In the genomic region with DNA sequence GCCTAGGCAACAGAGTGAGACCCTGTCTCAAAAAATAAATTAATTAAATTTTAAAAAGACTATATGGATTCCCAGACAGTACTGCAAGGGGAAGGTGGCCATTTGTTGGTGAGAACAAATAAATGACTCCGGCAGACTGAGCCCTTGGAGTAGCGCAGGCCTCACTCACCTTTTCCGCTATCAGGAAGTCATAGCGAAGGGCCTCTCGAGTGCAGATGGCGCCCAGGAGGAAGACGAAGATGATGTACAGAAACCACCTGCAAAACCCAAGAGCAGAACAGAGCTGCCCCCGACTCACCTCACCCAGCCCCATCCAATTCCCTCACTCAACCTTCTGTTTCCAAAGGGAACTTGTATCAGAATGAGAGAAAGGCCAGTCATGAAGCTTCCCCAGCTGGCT, we compare ENCODE assay signal across 18 cellular contexts.
"Had no signal": no experiment of that assay in that cellular context is flagged by ENCODE, and none has a peak within 500 bp of the region (broad histone marks: within the 10 kb centered on the region; RNA-seq: fewer than 3 reads in every experiment).

No MANE protein-coding gene starts in this region.

- H3K36me3 Mint-ChIP-seq: neural progenitor cell had no signal

- H3K27me3 Mint-ChIP-seq: activated naive CD4-positive, alpha-beta T cell treated with anti-CD3 and anti-CD28 coated beads, Interleukin-2, amount 50 U/mL, for 24 hours had no signal

- H3K27me3 ChIP-seq: body of pancreas, foreskin keratinocyte, pancreas, sigmoid colon, transverse colon had no signal

- H3K36me3 ChIP-seq: neural progenitor cell, pancreas, sigmoid colon, transverse colon had no signal

- H2AFZ ChIP-seq: neural progenitor cell had no signal

- ATAC-seq: body of pancreas, foreskin keratinocyte, pancreas had no signal

- H3K9ac ChIP-seq: neural progenitor cell had no signal

- H3K27ac ChIP-seq: body of pancreas, coronary artery, foreskin keratinocyte, neural progenitor cell, sigmoid colon, transverse colon had no signal

- DNase-seq: activated CD4-positive, alpha-beta T cell treated with anti-CD3 and anti-CD28 coated beads, Interleukin-2, amount 10 ng/mL, durations not matched to agents 7 days and 5 days; activated CD4-positive, CD25-positive, alpha-beta regulatory T cell; activated effector memory CD4-positive, alpha-beta T cell treated with Interleukin-2 at 50 U/mL for 16 hours; activated T-cell treated with anti-CD3 and anti-CD28 coated beads, Interleukin-2, amount 50 U/mL, for 1 hour; amygdala; body of pancreas; central memory CD4-positive, alpha-beta T cell; effector CD4-positive, alpha-beta T cell; foreskin keratinocyte; pancreas; sigmoid colon; stimulated activated CD4-positive, alpha-beta T cell treated with anti-CD3 and anti-CD28 coated beads, Interleukin-12 subunit alpha, Interleukin-12 subunit beta, amount 100 ng/mL, for 4 hours; stimulated activated CD4-positive, alpha-beta T cell treated with anti-CD3 and anti-CD28 coated beads, Interleukin-2, amount 100 ng/mL, for 24 hours; transverse colon had no signal

- H3K27ac Mint-ChIP-seq: activated CD4-positive, alpha-beta T cell treated with anti-CD3 and anti-CD28 coated beads, Interleukin-2, amount 10 ng/mL, durations not matched to agents 7 days and 5 days; activated naive CD4-positive, alpha-beta T cell treated with anti-CD3 and anti-CD28 coated beads, Interleukin-2, amount 50 U/mL, for 24 hours; neural progenitor cell; T-helper 2 cell treated with Interferon-gamma antibody and Interleukin-4, amounts not matched to agents 5 μg/mL and 100 μg/mL, for 36 hours had no signal

- H3K4me3 Mint-ChIP-seq: activated CD4-positive, alpha-beta T cell treated with anti-CD3 and anti-CD28 coated beads, Interleukin-2, amount 10 ng/mL, durations not matched to agents 7 days and 5 days; activated naive CD4-positive, alpha-beta T cell treated with anti-CD3 and anti-CD28 coated beads, Interleukin-2, amount 50 U/mL, for 24 hours; neural progenitor cell; T-helper 2 cell treated with Interferon-gamma antibody and Interleukin-4, amounts not matched to agents 5 μg/mL and 100 μg/mL, for 36 hours had no signal

- H3K4me2 ChIP-seq: neural progenitor cell had no signal

- H3K9me3 Mint-ChIP-seq: activated CD4-positive, alpha-beta T cell treated with anti-CD3 and anti-CD28 coated beads, Interleukin-2, amount 10 ng/mL, durations not matched to agents 7 days and 5 days; activated naive CD4-positive, alpha-beta T cell treated with anti-CD3 and anti-CD28 coated beads, Interleukin-2, amount 50 U/mL, for 24 hours; neural progenitor cell; T-helper 2 cell treated with Interferon-gamma antibody and Interleukin-4, amounts not matched to agents 5 μg/mL and 100 μg/mL, for 36 hours had no signal

- H3K4me3 ChIP-seq: body of pancreas, coronary artery, neural progenitor cell, pancreas, sigmoid colon, transverse colon had no signal

- H3K9me3 ChIP-seq: body of pancreas, pancreas, sigmoid colon, transverse colon had no signal
